Comparison of ENCODE assay signal across 8 cellular contexts in genomic region chr5:41903892-41904799, GRCh38. TPM values are rescaled to one million over a fixed set of nuclear protein-coding genes. Genes with fewer than 3 reads are reported as not detected.
DNase-seq lines count a peak whose midpoint lies in the region; ATAC-seq, FAIRE-seq and TF ChIP-seq lines count a peak whose summit lies in the region.

Gene RIMOC1, plus strand, starts transcription at chr5:41904344. Its CDS starts 24 bp downstream, at chr5:41904368.

- peaks cover 14% of the 10 kb centered on the region for H3K36me3 Mint-ChIP-seq in WTC11

- ATAC-seq in GM18909 (IDR thresholded peaks at IDR 0.05; ENCODE audit: poor library complexity, unreplicated experiment) (peak; percentile 99), HG03175 (IDR thresholded peaks at IDR 0.05; ENCODE audit: unreplicated experiment) (peak; percentile 98), WTC11 (peak; percentile 99)

- H3K27ac ChIP-seq in AG04450 (ENCODE audit: low read depth, low read length), result peak within 1 kb of the TSS; percentile 84
- H3K27ac ChIP-seq in small intestine (ENCODE audit: low read depth in 1 of 2, low read length in 1 of 2), result peak within 1 kb of the TSS; percentile 71 to 96

- POLR2A ChIA-PET in AG04450 (lab: Yijun Ruan, JAX), result interaction anchor here (0.8 to 2.1 kb wide), 4 partner anchors 21 to 208 kb away, joined by 3 to 15 read pairs (median 4); partner anchors contain the start of gene FBXO4
- POLR2A ChIA-PET in WTC11 (lab: Charles Lee), result interaction anchor here (0.6 to 2.3 kb wide), 5 partner anchors 13 to 35 kb away, joined by 3 to 7 read pairs (median 3); partner anchors contain the start of genes FBXO4 and OXCT1

- H3K27me3 ChIP-seq in AG04450 (ENCODE audit: control insufficient read depth, insufficient read depth, low read length) (no peaks in the 10 kb centered on the region), small intestine (ENCODE audit: control insufficient read depth in 2 of 2, insufficient read depth in 2 of 2, low read length in 2 of 2) (no peaks in the 10 kb centered on the region)

- H3K4me3 ChIP-seq in AG04450 (ENCODE audit: low read depth, low read length), result peak within 1 kb of the TSS; percentile 95
- H3K4me3 ChIP-seq in cardiac fibroblast (replicated peaks in 1 of 2; ENCODE audit: low read depth in 2 of 2, low read length in 2 of 2), result peak within 1 kb of the TSS; percentile 83 to 92
- H3K4me3 ChIP-seq in small intestine (ENCODE audit: low read depth in 1 of 2, low read length in 2 of 2), result peak within 1 kb of the TSS; percentile 73 to 88

- peaks cover 0 to 5% of the 10 kb centered on the region in 2 donors for H3K4me1 ChIP-seq in small intestine (ENCODE audit: control insufficient read depth in 2 of 2, insufficient read depth in 1 of 2, low read depth in 1 of 2, low read length in 1 of 2)

- no peak for TF ChIP-seq CTCF in AG04450 (IDR thresholded peaks at IDR 0.05; ENCODE audit: low read depth, low read length)
- TF ChIP-seq CTCF in WTC11 (IDR thresholded peaks at IDR 0.05), result no peak
- no peak for TF ChIP-seq CTCF in cardiac fibroblast (IDR thresholded peaks at IDR 0.05; ENCODE audit: low read depth, low read length)

- 0 to 1% (median 1%) methylated on average over 55 of the region's 55 CpGs for WGBS in small intestine, 3 donors

- peaks cover 3% of the 10 kb centered on the region; the same call in 1 of the 2 replicates for H3K9me3 Mint-ChIP-seq in WTC11

- CTCF ChIA-PET in AG04450 (lab: Charles Lee), result interaction anchor here (0.6 to 1.7 kb wide), 4 partner anchors 21 to 1047 kb away, joined by 3 to 10 read pairs (median 4); partner anchors contain the start of gene FBXO4
- CTCF ChIA-PET in WTC11 (lab: Charles Lee), result interaction anchor here (0.6 to 1.9 kb wide), 4 partner anchors 48 to 1393 kb away, joined by 3 to 13 read pairs (median 8); no protein-coding TSS in a partner anchor

- peaks cover 17% of the 10 kb centered on the region for H3K4me1 Mint-ChIP-seq in WTC11

- H3K27ac Mint-ChIP-seq in WTC11, result peak within 1 kb of the TSS; percentile 99

- DNase-seq in AG04450 (ENCODE audit: low read depth, low spot score) (peak; percentile 99), NCI-H226 (peak; percentile 98), WTC11 (ENCODE audit: low spot score) (peak; percentile 98), cardiac fibroblast (ENCODE audit: low read depth in 2 of 2) (peak; percentile 100), iPS-NIHi11 (ENCODE audit: low spot score) (peak; percentile 94), small intestine (peak; percentile 100)

- peaks cover 0 to 3% of the 10 kb centered on the region in 2 donors for H3K36me3 ChIP-seq in small intestine (ENCODE audit: control insufficient read depth in 2 of 2, insufficient read depth in 2 of 2, low read length in 2 of 2)

- H3K4me3 Mint-ChIP-seq in WTC11, result peak within 1 kb of the TSS; percentile 99

- peak; percentile 96 for FAIRE-seq in small intestine (lab: Jason Lieb, UNC)

- H3K27me3 Mint-ChIP-seq in WTC11 (ENCODE audit: low read depth), result peaks cover 7% of the 10 kb centered on the region

- H3K9me3 ChIP-seq in AG04450 (ENCODE audit: control insufficient read depth, insufficient read depth, low read length), result no peaks in the 10 kb centered on the region; the same call in 1 of the 2 replicates
- H3K9me3 ChIP-seq in small intestine (ENCODE audit: control insufficient read depth, low read depth), result no peaks in the 10 kb centered on the region

TF ChIP-seq in WTC11, 78 proteins besides CTCF, POLR2A, EP300 and RAD21 (continues in another document):
- 0 out of 2 replicates have a peak, but pooled peaks have one; percentile 36 for TF ChIP-seq TEAD1 (CRISPR knock-in tag; IDR thresholded peaks at IDR 0.05)
- TF ChIP-seq USF2 (CRISPR knock-in tag; IDR thresholded peaks at IDR 0.05), result peak; percentile 99
- peak; percentile 94 for TF ChIP-seq SP1 (CRISPR knock-in tag; conservative IDR thresholded peaks at IDR 0.05)
- no peak for TF ChIP-seq AFF4 (CRISPR knock-in tag; IDR thresholded peaks at IDR 0.05; ENCODE audit: borderline replicate concordance)
- TF ChIP-seq MXD4 (CRISPR knock-in tag; IDR thresholded peaks at IDR 0.05; ENCODE audit: borderline replicate concordance), result no peak
- TF ChIP-seq ARID4B (CRISPR knock-in tag; IDR thresholded peaks at IDR 0.05; ENCODE audit: borderline replicate concordance), result peak; percentile 94
- no peak for TF ChIP-seq EMX1 (CRISPR knock-in tag; IDR thresholded peaks at IDR 0.05)
- no peak for TF ChIP-seq PRRX2 (CRISPR knock-in tag; IDR thresholded peaks at IDR 0.05)
- no peak for TF ChIP-seq ZNF121 (CRISPR knock-in tag; IDR thresholded peaks at IDR 0.05)
- TF ChIP-seq USF1 (CRISPR knock-in tag; IDR thresholded peaks at IDR 0.05), result peak; percentile 100
- no peak for TF ChIP-seq TP53 (CRISPR knock-in tag; IDR thresholded peaks at IDR 0.05)

RNA-seq across cellular contexts. Expression of gene RIMOC1, which starts in this region (rescaled TPM):
- polyA plus RNA-seq in AG04450 (2011; rRNA removed) (26.8 and 43.1 TPM in 2 replicates), small intestine (1 to 10 TPM; 3.8 to 8.4 (median 5.1) TPM)
- polyA minus RNA-seq in AG04450 (2011; rRNA and poly(A)+ RNA removed), result 15.1 and 29.8 TPM in 2 replicates
- 27.1 to 30.5 TPM (median 28.8 TPM) in 3 replicates for total RNA-seq in WTC11 (2021)

Comparison
In these comparisons a context has a peak if more than half of its experiments do, and no peak if none do; other contexts are left out.
1. Peak in every context shown above with its lines: DNase-seq, ATAC-seq, H3K4me3 ChIP-seq and H3K27ac ChIP-seq.